18 cellular contexts compared by ENCODE assay signal in genomic region chr9:114424126-114424525, GRCh38.
"Had no signal": no experiment of that assay in that cellular context is flagged by ENCODE, and none has a peak within 500 bp of the region (broad histone marks: within the 10 kb centered on the region; RNA-seq: fewer than 3 reads in every experiment).

No MANE protein-coding gene starts in this region.

- H3K4me3 Mint-ChIP-seq: effector memory CD8-positive, alpha-beta T cell; naive B cell; nephron; stimulated activated naive B cell treated with anti-CD40 and anti-IgM and Interleukin-4, amounts not matched to agents 10 μg/mL and 1 μg/mL and 100 μg/mL, for 72 hours; stimulated activated naive CD8-positive, alpha-beta T cell treated with anti-CD3 and anti-CD28 coated beads, Interleukin-15, amount 100 ng/mL, for 72 hours had no signal

- H3K36me3 ChIP-seq: right lobe of liver, tibial nerve had no signal

- DNase-seq: effector memory CD8-positive, alpha-beta T cell; foreskin melanocyte; head of caudate nucleus; hippocampal formation; left colon; left ventricle myocardium superior; mesendoderm; naive B cell; psoas muscle; retina; stimulated activated CD4-positive, alpha-beta T cell treated with anti-CD3 and anti-CD28 coated beads, Interleukin-2, amount 100 ng/mL, for 24 hours; stimulated activated CD4-positive, alpha-beta T cell treated with anti-CD3 and anti-CD28 coated beads, Interleukin-4, amount 100 ng/mL, for 4 hours; stimulated activated naive B cell treated with anti-CD40 and anti-IgM and Interleukin-4, amounts not matched to agents 10 μg/mL and 1 μg/mL and 100 μg/mL, for 72 hours; stimulated activated naive CD8-positive, alpha-beta T cell treated with anti-CD3 and anti-CD28 coated beads, Interleukin-15, amount 100 ng/mL, for 72 hours; testis had no signal

- H3K27ac ChIP-seq: psoas muscle, right lobe of liver, testis, tibial nerve had no signal

- H3K36me3 Mint-ChIP-seq: naive B cell had no signal

- H3K27me3 Mint-ChIP-seq: effector memory CD8-positive, alpha-beta T cell; stimulated activated naive B cell treated with anti-CD40 and anti-IgM and Interleukin-4, amounts not matched to agents 10 μg/mL and 1 μg/mL and 100 μg/mL, for 72 hours; stimulated activated naive CD8-positive, alpha-beta T cell treated with anti-CD3 and anti-CD28 coated beads, Interleukin-15, amount 100 ng/mL, for 72 hours had no signal

- H3K4me3 ChIP-seq: psoas muscle, right lobe of liver, testis, tibial nerve had no signal

- H3K27ac Mint-ChIP-seq: naive B cell; nephron; stimulated activated naive B cell treated with anti-CD40 and anti-IgM and Interleukin-4, amounts not matched to agents 10 μg/mL and 1 μg/mL and 100 μg/mL, for 72 hours had no signal

- H3K27me3 ChIP-seq: right lobe of liver, testis, tibial nerve had no signal

- ATAC-seq: effector memory CD8-positive, alpha-beta T cell; left colon; left ventricle myocardium superior; psoas muscle; right lobe of liver; stimulated activated naive B cell treated with anti-CD40 and anti-IgM and Interleukin-4, amounts not matched to agents 10 μg/mL and 1 μg/mL and 100 μg/mL, for 72 hours; stimulated activated naive CD8-positive, alpha-beta T cell treated with anti-CD3 and anti-CD28 coated beads, Interleukin-15, amount 100 ng/mL, for 72 hours had no signal

- H3K4me1 ChIP-seq: psoas muscle, right lobe of liver, testis, tibial nerve had no signal

- H3K4me1 Mint-ChIP-seq: naive B cell, nephron had no signal

- H3K9me3 ChIP-seq: psoas muscle, right lobe of liver, testis, tibial nerve had no signal

- H3K9me3 Mint-ChIP-seq: effector memory CD8-positive, alpha-beta T cell; naive B cell; nephron; stimulated activated naive B cell treated with anti-CD40 and anti-IgM and Interleukin-4, amounts not matched to agents 10 μg/mL and 1 μg/mL and 100 μg/mL, for 72 hours; stimulated activated naive CD8-positive, alpha-beta T cell treated with anti-CD3 and anti-CD28 coated beads, Interleukin-15, amount 100 ng/mL, for 72 hours had no signal
